ENCODE assay signal across 11 cellular contexts in genomic region chr16:57643166-57643813, GRCh38. TPM values are rescaled to one million over a fixed set of nuclear protein-coding genes. Genes with fewer than 3 reads are reported as not detected.
A peak's percentile ranks its signal among the peaks of the same experiment; 100 is the strongest.
DNase-seq lines count a peak whose midpoint lies in the region; ATAC-seq and TF ChIP-seq lines count a peak whose summit lies in the region.
"Had no signal": no experiment of that assay in that cellular context is flagged by ENCODE, and none has a peak within 500 bp of the region (broad histone marks: within the 10 kb centered on the region; RNA-seq: fewer than 3 reads in every experiment).

No MANE protein-coding gene starts in this region.

- TF ChIP-seq POLR2A in uterus (IDR thresholded peaks at IDR 0.05): no peak

- peaks cover 30% of the 10 kb centered on the region for H3K4me1 Mint-ChIP-seq in chondrocyte (ENCODE audit: low read depth)
- peaks cover 24% of the 10 kb centered on the region for H3K4me1 Mint-ChIP-seq in CD8-positive, alpha-beta T cell (ENCODE audit: low read depth)

- no peaks in the 10 kb centered on the region for H3K27me3 Mint-ChIP-seq in chondrocyte (ENCODE audit: low read depth)
- no peaks in the 10 kb centered on the region for H3K27me3 Mint-ChIP-seq in CD8-positive, alpha-beta T cell (ENCODE audit: low read depth)

- DNase-seq in left cardiac atrium (no peak), left ventricle myocardium superior (no peak), chondrocyte (ENCODE audit: low spot score) (no peak), lower lobe of right lung (no peak), uterus (no peak), NCI-H1436 treated with DMSO at 0.1 percent for 48 hours (lab: John Stamatoyannopoulos, UW) (no peak)
- no peak for DNase-seq in CD8-positive, alpha-beta T cell
- DNase-seq: NCI-H1930, spleen had no signal

- H3K4me3 ChIP-seq in lower lobe of right lung: no peak overlapping the region
- H3K4me3 ChIP-seq in uterus: no peak overlapping the region
- H3K4me3 ChIP-seq in CD8-positive, alpha-beta T cell (ENCODE audit: low read depth, low read length): no peak overlapping the region
- H3K4me3 ChIP-seq: spleen had no signal

- H3K36me3 ChIP-seq in lower lobe of right lung (no peaks in the 10 kb centered on the region), uterus (no peaks in the 10 kb centered on the region)
- H3K36me3 ChIP-seq in CD8-positive, alpha-beta T cell (ENCODE audit: insufficient read depth, low read length): no peaks in the 10 kb centered on the region
- H3K36me3 ChIP-seq: spleen had no signal

- H3K4me1 ChIP-seq in lower lobe of right lung (peaks cover 51% of the 10 kb centered on the region), uterus (no peaks in the 10 kb centered on the region)
- H3K4me1 ChIP-seq in CD8-positive, alpha-beta T cell (ENCODE audit: insufficient read depth, low read length): peaks cover 18% of the 10 kb centered on the region

- H3K36me3 Mint-ChIP-seq in chondrocyte (ENCODE audit: low read depth): peaks cover 4% of the 10 kb centered on the region
- no peaks in the 10 kb centered on the region for H3K36me3 Mint-ChIP-seq in CD8-positive, alpha-beta T cell

- TF ChIP-seq CTCF in chondrocyte (IDR thresholded peaks at IDR 0.05) (no peak), lower lobe of right lung (IDR thresholded peaks at IDR 0.05) (no peak), uterus (IDR thresholded peaks at IDR 0.05) (no peak)
- TF ChIP-seq CTCF in CD8-positive, alpha-beta T cell (IDR thresholded peaks at IDR 0.05): no peak

- H3K27me3 ChIP-seq in lower lobe of right lung (ENCODE audit: low read depth) (no peaks in the 10 kb centered on the region), uterus (no peaks in the 10 kb centered on the region)
- H3K27me3 ChIP-seq in CD8-positive, alpha-beta T cell (ENCODE audit: insufficient read depth, low read length): no peaks in the 10 kb centered on the region

- CTCF ChIA-PET in CD8-positive, alpha-beta T cell (lab: Charles Lee): interaction anchor here (0.6 to 12.0 kb wide), 3 partner anchors 27 to 66 kb away, joined by 3 to 101 read pairs (median 9); no protein-coding TSS in a partner anchor

- ATAC-seq in left cardiac atrium (peak; percentile 18 to 30), left ventricle myocardium superior (no peak), lower lobe of right lung (peak in 1 of 2 donors; percentile 70), GM19463 (IDR thresholded peaks at IDR 0.05; ENCODE audit: unreplicated experiment) (no peak)
- ATAC-seq in CD8-positive, alpha-beta T cell: no peak

- no peaks in the 10 kb centered on the region for H3K9me3 Mint-ChIP-seq in chondrocyte (ENCODE audit: low read depth)
- no peaks in the 10 kb centered on the region for H3K9me3 Mint-ChIP-seq in CD8-positive, alpha-beta T cell

- peak overlapping the region; percentile 74 for H3K27ac Mint-ChIP-seq in chondrocyte (ENCODE audit: unreplicated experiment)
- H3K27ac Mint-ChIP-seq in CD8-positive, alpha-beta T cell: no peak overlapping the region

- POLR2A ChIA-PET in CD8-positive, alpha-beta T cell (lab: Charles Lee): no interaction called here

- H3K9me3 ChIP-seq in lower lobe of right lung (no peaks in the 10 kb centered on the region), uterus (no peaks in the 10 kb centered on the region)
- no peaks in the 10 kb centered on the region for H3K9me3 ChIP-seq in CD8-positive, alpha-beta T cell (ENCODE audit: low read length)
- H3K9me3 ChIP-seq: spleen had no signal

- intact Hi-C loops in left cardiac atrium (cut with DNase I): no loop called here
- intact Hi-C loops in left ventricle myocardium superior (cut with micrococcal nuclease): no loop called here
- intact Hi-C loops in lower lobe of right lung (cut with DNase I): loop anchor here (10.0 kb wide), 1 partner anchor 48 kb away; no protein-coding TSS in a partner anchor
- intact Hi-C loops in uterus (cut with DNase I; ENCODE audit: low total_unique reads): loop anchor here (10.0 kb wide), 1 partner anchor 48 kb away; no protein-coding TSS in a partner anchor
- intact Hi-C loops in CD8-positive, alpha-beta T cell (cut with DNase I, micrococcal nuclease): no loop called here

- peak overlapping the region; percentile 41 for H3K27ac ChIP-seq in lower lobe of right lung
- H3K27ac ChIP-seq in uterus: peak overlapping the region; percentile 24 to 44
- H3K27ac ChIP-seq in CD8-positive, alpha-beta T cell (ENCODE audit: low read depth, low read length): no peak overlapping the region
- H3K27ac ChIP-seq: HL-60, spleen had no signal

- H3K4me3 Mint-ChIP-seq in chondrocyte (ENCODE audit: unreplicated experiment): no peak overlapping the region
- no peak overlapping the region for H3K4me3 Mint-ChIP-seq in CD8-positive, alpha-beta T cell

RNA-seq across cellular contexts. Expression of gene ADGRG1, which starts 14.9 kb away (rescaled TPM):
- 10 to 100 TPM; 22.9 to 41.9 TPM for total RNA-seq in left cardiac atrium
- total RNA-seq in left ventricle myocardium superior: 18.6 TPM
- total RNA-seq in chondrocyte: 16.8 to 57.8 TPM (median 56.3 TPM) in 3 replicates
- 37.9 TPM for total RNA-seq in lower lobe of right lung
- 10 to 100 TPM in 1 of 4 donors, 1 to 10 TPM in 3; 6.5 to 87.0 (median 7.8) TPM for total RNA-seq in uterus
- 1 to 10 TPM; 3.8 to 4.4 TPM for total RNA-seq in CD8-positive, alpha-beta T cell

RNA-seq across cellular contexts. Expression of gene ADGRG3, which starts 24.8 kb away (rescaled TPM):
- total RNA-seq in left cardiac atrium: 1 to 10 TPM in 1 of 2 donors, under 1 TPM in 1; 0.97 to 1.1 TPM
- 0.82 TPM for total RNA-seq in left ventricle myocardium superior
- not detected in 3 replicates for total RNA-seq in chondrocyte
- total RNA-seq in lower lobe of right lung: 7.7 TPM
- total RNA-seq in uterus: 1 to 10 TPM in 3 of 4 donors, not detected in 1; 1.0 to 3.2 (median 2.5) TPM
- total RNA-seq in CD8-positive, alpha-beta T cell: under 1 TPM in 1 of 2 experiments, not detected in 1; 0.14 TPM

RNA-seq across cellular contexts. Expression of gene DRC7, which starts 51.3 kb away (rescaled TPM):
- total RNA-seq in left cardiac atrium (not detected), left ventricle myocardium superior (not detected), chondrocyte (not detected in 3 replicates), lower lobe of right lung (4.3 TPM), uterus (1 to 10 TPM in 1 of 4 donors, under 1 TPM in 1, not detected in 2; 0.18 to 5.4 TPM)
- total RNA-seq in CD8-positive, alpha-beta T cell: not detected

Comparison
In these comparisons a context has a peak if more than half of its experiments do, and no peak if none do; other contexts are left out.
1. ATAC-seq: peak in left cardiac atrium (2 of 2); none in left ventricle myocardium superior (single experiment), CD8-positive, alpha-beta T cell (single experiment) and GM19463 (single experiment).
2. intact Hi-C loops: an anchor here in lower lobe of right lung (10.0 kb wide) and uterus (10.0 kb wide); none called in left cardiac atrium, left ventricle myocardium superior and CD8-positive, alpha-beta T cell.